ENCODE assay signal across 18 cellular contexts in the genomic region with DNA sequence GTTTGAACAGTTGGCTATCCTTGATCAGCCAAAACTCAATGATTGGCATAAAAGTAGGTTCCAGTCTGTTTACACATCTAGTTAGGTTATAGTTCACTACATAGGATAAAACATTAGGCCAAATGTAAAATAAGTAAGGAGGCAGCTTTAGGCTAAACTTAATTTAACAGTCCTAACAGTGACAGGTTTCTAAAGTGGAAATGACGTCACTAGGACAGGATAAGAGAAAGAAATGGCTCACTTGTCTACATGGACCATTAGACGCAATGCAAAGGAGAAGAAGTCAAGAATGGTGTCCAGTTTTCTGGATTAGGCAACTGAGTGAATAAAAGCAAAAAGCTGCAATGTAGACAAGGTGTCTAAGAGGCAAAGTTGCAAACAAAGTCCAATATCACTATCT.
DNase-seq lines count a peak whose midpoint lies in the region; ATAC-seq and TF ChIP-seq lines count a peak whose summit lies in the region.
"Had no signal": no experiment of that assay in that cellular context is flagged by ENCODE, and none has a peak within 500 bp of the region (broad histone marks: within the 10 kb centered on the region; RNA-seq: fewer than 3 reads in every experiment).

No MANE protein-coding gene starts in this region.

- no peaks in the 10 kb centered on the region for H3K27me3 ChIP-seq in ascending aorta
- no peaks in the 10 kb centered on the region for H3K27me3 ChIP-seq in aorta (ENCODE audit: control insufficient read depth in 1 of 2, insufficient read depth in 2 of 2, low read length in 1 of 2)
- H3K27me3 ChIP-seq: BLaER1 had no signal

- DNase-seq in ascending aorta (ENCODE audit: low spot score in 2 of 2) (no peak), coronary artery (ENCODE audit: low spot score) (no peak), aorta (no peak), midbrain (lab: John Stamatoyannopoulos, UW) (no peak)
- DNase-seq in activated CD4-positive, alpha-beta T cell treated with anti-CD3 and anti-CD28 coated beads for 48 hours = no peak
- DNase-seq: CD4-positive, CD25-positive, alpha-beta regulatory T cell; CD8-positive, alpha-beta T cell; DMS 273 treated with DMSO at 0.1 percent for 48 hours; DMS79; EL; GDM1; H7; HCEC 1CT; HFFc6 had no signal

- POLR2A ChIA-PET in HEK293 (lab: Yijun Ruan, JAX) = no interaction called here

- no peaks in the 10 kb centered on the region for H3K36me3 ChIP-seq in HEK293 (ENCODE audit: control insufficient read depth in 2 of 2, insufficient read depth in 1 of 2, low read length in 2 of 2)
- H3K36me3 ChIP-seq in ascending aorta = no peaks in the 10 kb centered on the region
- no peaks in the 10 kb centered on the region for H3K36me3 ChIP-seq in aorta (ENCODE audit: control insufficient read depth in 1 of 2, insufficient read depth in 2 of 2, low read length in 1 of 2)
- H3K36me3 ChIP-seq: BLaER1 had no signal

- TF ChIP-seq CTCF in HEK293 (tag by site-specific recombination; IDR thresholded peaks at IDR 0.05) = no peak
- no peak for TF ChIP-seq CTCF in ascending aorta (IDR thresholded peaks at IDR 0.05)
- TF ChIP-seq CTCF in coronary artery (IDR thresholded peaks at IDR 0.05) = no peak

- no peaks in the 10 kb centered on the region for H3K9me3 ChIP-seq in HEK293 (ENCODE audit: control insufficient read depth, insufficient read depth, low read depth, low read length)
- H3K9me3 ChIP-seq in ascending aorta = no peaks in the 10 kb centered on the region
- no peaks in the 10 kb centered on the region for H3K9me3 ChIP-seq in aorta (ENCODE audit: control insufficient read depth, low read length)
- H3K9me3 ChIP-seq: BLaER1 had no signal

- ATAC-seq in aorta (ENCODE audit: low FRiP score) (no peak), GM19467 (IDR thresholded peaks at IDR 0.05; ENCODE audit: unreplicated experiment) (no peak)
- ATAC-seq: CD8-positive, alpha-beta T cell had no signal

- H3K4me1 ChIP-seq in HEK293 (ENCODE audit: control insufficient read depth, insufficient read depth, low read length) (no peaks in the 10 kb centered on the region), ascending aorta (peaks cover 0 to 33% of the 10 kb centered on the region in 2 donors), aorta (ENCODE audit: control insufficient read depth in 1 of 2, insufficient read depth in 2 of 2, low read length in 2 of 2) (peaks cover 3 to 17% of the 10 kb centered on the region in 2 donors)

- WGBS in aorta, 2 donors = 73 to 80% methylated on average over 2 of the region's 2 CpGs

- H3K27ac ChIP-seq in HEK293 (ENCODE audit: extremely low read depth, low read depth, low read length) = no peak overlapping the region
- H3K27ac ChIP-seq in ascending aorta = peak overlapping the region; percentile 50 to 71
- H3K27ac ChIP-seq in coronary artery = peak overlapping the region; percentile 2 to 18
- H3K27ac ChIP-seq in aorta (ENCODE audit: low read depth in 1 of 2, low read length in 2 of 2) = peak overlapping the region; percentile 33 to 69
- H3K27ac ChIP-seq: BLaER1, C4-2B had no signal

- CTCF ChIA-PET in HEK293 (lab: Yijun Ruan, JAX) = no interaction called here

- intact Hi-C loops in ascending aorta (cut with DNase I) = loop anchor here (10.0 kb wide), 2 partner anchors 328 to 1088 kb away; no protein-coding TSS in a partner anchor
- intact Hi-C loops in aorta (cut with DNase I) = loop anchor here in 1 of 2 donors (10.0 kb wide), 2 partner anchors 118 to 148 kb away; no protein-coding TSS in a partner anchor

- H3K4me3 ChIP-seq in HEK293 (ENCODE audit: low read depth, low read length) (no peak overlapping the region), ascending aorta (no peak overlapping the region), coronary artery (no peak overlapping the region), aorta (ENCODE audit: low read length in 2 of 2) (no peak overlapping the region)
- H3K4me3 ChIP-seq: BLaER1 had no signal

TF ChIP-seq in HEK293, 187 proteins besides CTCF, POLR2A, EP300 and RAD21:
- no peak for TF ChIP-seq ZNF2 (tag by site-specific recombination; IDR thresholded peaks at IDR 0.05)
- TF ChIP-seq, protein P1, sequence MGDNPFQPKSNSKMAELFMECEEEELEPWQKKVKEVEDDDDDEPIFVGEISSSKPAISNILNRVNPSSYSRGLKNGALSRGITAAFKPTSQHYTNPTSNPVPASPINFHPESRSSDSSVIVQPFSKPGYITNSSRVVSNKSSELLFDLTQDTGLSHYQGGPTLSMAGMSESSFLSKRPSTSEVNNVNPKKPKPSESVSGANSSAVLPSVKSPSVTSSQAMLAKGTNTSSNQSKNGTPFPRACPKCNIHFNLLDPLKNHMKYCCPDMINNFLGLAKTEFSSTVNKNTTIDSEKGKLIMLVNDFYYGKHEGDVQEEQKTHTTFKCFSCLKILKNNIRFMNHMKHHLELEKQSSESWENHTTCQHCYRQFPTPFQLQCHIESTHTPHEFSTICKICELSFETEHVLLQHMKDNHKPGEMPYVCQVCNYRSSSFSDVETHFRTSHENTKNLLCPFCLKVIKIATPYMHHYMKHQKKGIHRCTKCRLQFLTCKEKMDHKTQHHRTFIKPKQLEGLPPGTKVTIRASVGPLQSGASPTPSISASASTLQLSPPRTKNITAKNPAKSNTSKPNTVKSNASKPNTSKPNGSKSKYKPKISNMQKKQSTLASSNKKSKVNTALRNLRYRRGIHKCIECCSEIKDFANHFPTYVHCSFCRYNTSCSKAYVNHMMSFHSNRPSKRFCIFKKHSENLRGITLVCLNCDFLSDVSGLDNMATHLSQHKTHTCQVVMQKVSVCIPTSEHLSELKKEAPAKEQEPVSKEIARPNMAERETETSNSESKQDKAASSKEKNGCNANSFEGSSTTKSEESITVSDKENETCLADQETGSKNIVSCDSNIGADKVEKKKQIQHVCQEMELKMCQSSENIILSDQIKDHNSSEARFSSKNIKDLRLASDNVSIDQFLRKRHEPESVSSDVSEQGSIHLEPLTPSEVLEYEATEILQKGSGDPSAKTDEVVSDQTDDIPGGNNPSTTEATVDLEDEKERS (tag by site-specific recombination; IDR thresholded peaks at IDR 0.05) = no peak
- TF ChIP-seq, protein P2, sequence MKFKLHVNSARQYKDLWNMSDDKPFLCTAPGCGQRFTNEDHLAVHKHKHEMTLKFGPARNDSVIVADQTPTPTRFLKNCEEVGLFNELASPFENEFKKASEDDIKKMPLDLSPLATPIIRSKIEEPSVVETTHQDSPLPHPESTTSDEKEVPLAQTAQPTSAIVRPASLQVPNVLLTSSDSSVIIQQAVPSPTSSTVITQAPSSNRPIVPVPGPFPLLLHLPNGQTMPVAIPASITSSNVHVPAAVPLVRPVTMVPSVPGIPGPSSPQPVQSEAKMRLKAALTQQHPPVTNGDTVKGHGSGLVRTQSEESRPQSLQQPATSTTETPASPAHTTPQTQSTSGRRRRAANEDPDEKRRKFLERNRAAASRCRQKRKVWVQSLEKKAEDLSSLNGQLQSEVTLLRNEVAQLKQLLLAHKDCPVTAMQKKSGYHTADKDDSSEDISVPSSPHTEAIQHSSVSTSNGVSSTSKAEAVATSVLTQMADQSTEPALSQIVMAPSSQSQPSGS (tag by site-specific recombination; IDR thresholded peaks at IDR 0.05; ENCODE audit: low read depth) = peak; percentile 66
TF ChIP-seq in HEK293: peak in this region for 1.
